ENCODE assay signal across 8 cellular contexts in the genomic region with DNA sequence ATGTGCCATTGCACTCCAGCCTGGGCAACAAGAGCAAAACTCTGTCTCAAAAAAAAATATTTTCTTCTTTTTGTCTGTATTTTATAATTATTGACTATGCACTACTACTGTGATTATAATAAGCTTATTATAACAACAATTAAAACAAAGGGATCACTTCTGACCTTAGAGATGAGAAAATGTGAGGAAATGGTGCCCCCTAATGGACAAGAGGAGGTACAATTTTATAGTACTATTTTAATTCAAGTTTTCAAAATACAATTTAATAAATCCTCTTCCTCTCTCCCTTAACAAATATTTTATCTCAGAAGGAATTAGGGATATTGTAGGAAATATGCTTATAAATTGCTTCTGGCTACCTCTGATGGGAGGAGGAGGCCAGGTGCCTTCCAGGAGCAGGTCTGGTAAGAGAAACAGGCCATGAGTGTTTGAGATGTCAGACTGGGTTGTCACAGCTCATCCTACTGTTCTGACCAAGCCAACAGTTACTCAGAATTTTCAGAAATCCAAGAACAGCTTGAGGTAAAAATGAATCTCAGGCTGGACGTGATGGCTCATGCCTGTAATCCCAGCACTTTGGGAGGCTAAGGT. TPM values are rescaled to one million over a fixed set of nuclear protein-coding genes. Genes with fewer than 3 reads are reported as not detected.
DNase-seq lines count a peak whose midpoint lies in the region; ATAC-seq, FAIRE-seq and TF ChIP-seq lines count a peak whose summit lies in the region.

No MANE protein-coding gene starts in this region.

- H3K27me3 ChIP-seq in mesendoderm (ENCODE audit: insufficient read depth, low read length, poor library complexity): no peaks in the 10 kb centered on the region

- no peak overlapping the region for H3K9ac ChIP-seq in mesendoderm (ENCODE audit: low read length)

- peaks cover 1% of the 10 kb centered on the region for H3K79me1 ChIP-seq in mesendoderm (ENCODE audit: low read length)

- peak; percentile 94 for TF ChIP-seq CTCF in A549 (IDR thresholded peaks at IDR 0.05)
- peak; percentile 56 for TF ChIP-seq CTCF in choroid plexus epithelial cell (conservative IDR thresholded peaks at IDR 0.05; ENCODE audit: low read depth, low read length)

- H3K9me3 ChIP-seq in A549: no peaks in the 10 kb centered on the region

- no peak overlapping the region for H4K5ac ChIP-seq in mesendoderm (ENCODE audit: low read length)

- no peak overlapping the region for H3K4ac ChIP-seq in mesendoderm (ENCODE audit: low read depth, low read length)

- TF ChIP-seq POLR2A in A549 (IDR thresholded peaks at IDR 0.05; ENCODE audit: low read length): no peak

- TF ChIP-seq RAD21 in A549 (conservative IDR thresholded peaks at IDR 0.05 in 1 of 2, IDR thresholded peaks at IDR 0.05 in 1 of 2): peak; percentile 91 to 95

- H4K8ac ChIP-seq in mesendoderm (ENCODE audit: low read depth, low read length): no peak overlapping the region

- H2BK15ac ChIP-seq in mesendoderm (replicated peaks; ENCODE audit: low read depth): no peak overlapping the region

- H3K56ac ChIP-seq in mesendoderm (ENCODE audit: low read length): no peak overlapping the region

- ATAC-seq in A549: peak in 1 of 2 experiments; percentile 71; a peak in 2 of 6 replicates
- ATAC-seq in HG02840 (IDR thresholded peaks at IDR 0.05; ENCODE audit: low FRiP score, unreplicated experiment): no peak
- ATAC-seq in GM21526 (IDR thresholded peaks at IDR 0.05; ENCODE audit: low FRiP score, unreplicated experiment): no peak
- no peak for ATAC-seq in HG03460 (IDR thresholded peaks at IDR 0.05; ENCODE audit: unreplicated experiment)

- H3K27ac ChIP-seq in A549 (peak overlapping the region in 1 of 2 experiments; percentile 16; a peak in 1 of 6 replicates), mesendoderm (ENCODE audit: low read depth, low read length) (no peak overlapping the region)

- H2AK5ac ChIP-seq in mesendoderm (ENCODE audit: low read length): no peak overlapping the region

- POLR2A ChIA-PET in A549 (lab: Yijun Ruan, JAX): interaction anchor here (1.2 to 1.7 kb wide), 2 partner anchors 14 to 288 kb away, joined by 3 to 7 read pairs; a partner anchor contains a TSS

- H2BK120ac ChIP-seq in mesendoderm (ENCODE audit: low read depth, low read length): no peak overlapping the region

- no peak for TF ChIP-seq EP300 in A549 (IDR thresholded peaks at IDR 0.05)

- WGBS in A549 (ENCODE audit: missing lambda C conversion rate): 0% methylated on average over 1 of the region's 1 CpG
- no CpG with 5 or more reads among the region's 1 CpG for WGBS in mesendoderm (ENCODE audit: extremely low coverage, insufficient coverage, low lambda C conversion rate)

- H3K4me1 ChIP-seq in A549: peaks cover 8% of the 10 kb centered on the region
- H3K4me1 ChIP-seq in mesendoderm (ENCODE audit: control insufficient read depth, low read depth, low read length): no peaks in the 10 kb centered on the region

- CTCF ChIA-PET in A549 (lab: Yijun Ruan, JAX): interaction anchor here (0.5 to 19.5 kb wide), 98 partner anchors 10 to 555 kb away, joined by 3 to 410 read pairs (median 4); a partner anchor contains a TSS

- H3K18ac ChIP-seq in mesendoderm (ENCODE audit: low read length): no peak overlapping the region

- peak; percentile 72 for FAIRE-seq in A549 (lab: Jason Lieb, UNC)
- peak; percentile 96 for FAIRE-seq in G401.6 (lab: Jason Lieb, UNC)

- H3K23ac ChIP-seq in mesendoderm (ENCODE audit: low read length): no peak overlapping the region

- H3K4me2 ChIP-seq in A549 (no peak overlapping the region), mesendoderm (ENCODE audit: low read length) (no peak overlapping the region)

- no peak overlapping the region for H2BK5ac ChIP-seq in mesendoderm (ENCODE audit: low read length)

- DNase-seq in A549 (ENCODE audit: low read depth in 1 of 2, low spot score in 1 of 2) (peak; percentile 35 to 73), NCI-H774 (lab: John Stamatoyannopoulos, UW) (peak; percentile 1), choroid plexus epithelial cell (ENCODE audit: low read depth) (peak; percentile 57), mesendoderm (peak; percentile 22)

- H3K4me3 ChIP-seq in A549 (no peak overlapping the region), choroid plexus epithelial cell (ENCODE audit: low read depth, low read length) (no peak overlapping the region), mesendoderm (ENCODE audit: low read length) (no peak overlapping the region)

- H3K36me3 ChIP-seq in mesendoderm (ENCODE audit: control insufficient read depth, insufficient read depth, low read length): peaks cover 2% of the 10 kb centered on the region

- no peaks in the 10 kb centered on the region for H3K79me2 ChIP-seq in mesendoderm (ENCODE audit: control insufficient read depth, insufficient read depth, low read length)

TF ChIP-seq in A549, 52 proteins besides CTCF, POLR2A, EP300 and RAD21:
- TF ChIP-seq KDM1A (IDR thresholded peaks at IDR 0.05; ENCODE audit: low read depth): no peak
- TF ChIP-seq ESRRA (IDR thresholded peaks at IDR 0.05; ENCODE audit: borderline replicate concordance, low read length): no peak
- no peak for TF ChIP-seq ZFP36 (IDR thresholded peaks at IDR 0.05; ENCODE audit: borderline replicate concordance, partially characterized antibody)
- TF ChIP-seq SMC3 (IDR thresholded peaks at IDR 0.05): peak; percentile 79

RNA-seq across cellular contexts. Expression of a gene that starts 14.0 kb away (rescaled TPM):
- polyA plus RNA-seq in A549 (2011; rRNA removed) (32.1 and 34.2 TPM in 2 replicates), A549 (2017; fragmentation: RNase III; extraction: RNeasy Plus Mini Kit Qiagen cat#74134 plus additional on column Dnase treatment) (20.0 to 21.7 TPM (median 21.5 TPM) in 3 replicates)
- polyA plus RNA-seq in A549 (2012; cell fraction: cytosol; rRNA removed): 18.0 and 21.3 TPM in 2 replicates
- polyA plus RNA-seq in A549 (2012; cell fraction: nucleus; rRNA removed): 20.1 and 22.7 TPM in 2 replicates
- 135 and 173 TPM in 2 replicates for polyA minus RNA-seq in A549 (2011; rRNA and poly(A)+ RNA removed)
- polyA plus RNA-seq in mesendoderm (2013, experiment 1 of 2): 13.0 TPM
- polyA plus RNA-seq in mesendoderm (2013, experiment 2 of 2): 14.6 TPM

RNA-seq across cellular contexts. Expression of a gene that starts 31.8 kb away (rescaled TPM):
- polyA plus RNA-seq in A549 (2011; rRNA removed) (29.5 and 35.1 TPM in 2 replicates), A549 (2017; fragmentation: RNase III; extraction: RNeasy Plus Mini Kit Qiagen cat#74134 plus additional on column Dnase treatment) (28.5 to 31.5 TPM (median 30.8 TPM) in 3 replicates)
- 42.9 and 53.3 TPM in 2 replicates for polyA plus RNA-seq in A549 (2012; cell fraction: cytosol; rRNA removed)
- 35.4 and 40.6 TPM in 2 replicates for polyA plus RNA-seq in A549 (2012; cell fraction: nucleus; rRNA removed)
- 47.1 and 53.6 TPM in 2 replicates for polyA minus RNA-seq in A549 (2011; rRNA and poly(A)+ RNA removed)
- 17.5 TPM for polyA plus RNA-seq in mesendoderm (2013, experiment 1 of 2)
- polyA plus RNA-seq in mesendoderm (2013, experiment 2 of 2): 19.4 TPM

RNA-seq across cellular contexts. Expression of a gene that starts 51.5 kb away (rescaled TPM):
- polyA plus RNA-seq in A549 (2011; rRNA removed) (36.1 and 51.8 TPM in 2 replicates), A549 (2017; fragmentation: RNase III; extraction: RNeasy Plus Mini Kit Qiagen cat#74134 plus additional on column Dnase treatment) (45.5 to 49.0 TPM (median 47.6 TPM) in 3 replicates)
- 47.7 and 57.8 TPM in 2 replicates for polyA plus RNA-seq in A549 (2012; cell fraction: cytosol; rRNA removed)
- 87.8 and 97.5 TPM in 2 replicates for polyA plus RNA-seq in A549 (2012; cell fraction: nucleus; rRNA removed)
- 75.5 and 86.7 TPM in 2 replicates for polyA minus RNA-seq in A549 (2011; rRNA and poly(A)+ RNA removed)
- polyA plus RNA-seq in mesendoderm (2013, experiment 1 of 2): 34.4 TPM
- 31.4 TPM for polyA plus RNA-seq in mesendoderm (2013, experiment 2 of 2)

Comparison
In these comparisons a context has a peak if more than half of its experiments do, and no peak if none do; other contexts are left out.
1. DNase-seq: peak in every context shown above with its lines; median percentile 57 in choroid plexus epithelial cell; 54 in A549; 22 in mesendoderm; 1 in NCI-H774.